ENCODE assay signal across 1 cellular context in genomic region chr15:78299302-78300102, GRCh38.
A peak's percentile ranks its signal among the peaks of the same experiment; 100 is the strongest.
TF ChIP-seq lines count a peak whose summit lies in the region.

Gene SKIC8, minus strand, starts transcription at chr15:78299609. Its CDS starts 3,923 bp downstream, at chr15:78295686.

TF ChIP-seq in HepG2, 621 proteins besides CTCF, POLR2A, EP300 and RAD21 (continued from another document and continues in another):
- no peak for TF ChIP-seq SRSF9 (IDR thresholded peaks at IDR 0.05; ENCODE audit: borderline replicate concordance, insufficient read depth, low read depth, low read length, poor library complexity, severe bottlenecking)
- peak; percentile 92 for TF ChIP-seq CREM (IDR thresholded peaks at IDR 0.05)
- peak; percentile 81 for TF ChIP-seq CREM (CRISPR knock-in tag; IDR thresholded peaks at IDR 0.05)
- TF ChIP-seq ZNF333 (CRISPR knock-in tag; IDR thresholded peaks at IDR 0.05; ENCODE audit: borderline replicate concordance) = no peak
- TF ChIP-seq CC2D1A (CRISPR knock-in tag; IDR thresholded peaks at IDR 0.05) = no peak
- TF ChIP-seq ZNF317 (CRISPR knock-in tag; IDR thresholded peaks at IDR 0.05) = no peak
- TF ChIP-seq TARDBP (CRISPR knock-in tag; IDR thresholded peaks at IDR 0.05) = peak; percentile 84
- TF ChIP-seq YEATS4 (CRISPR knock-in tag; IDR thresholded peaks at IDR 0.05; ENCODE audit: borderline replicate concordance) = peak; percentile 83
- TF ChIP-seq PHF8 (CRISPR knock-in tag; IDR thresholded peaks at IDR 0.05) = peak; percentile 98
- no peak for TF ChIP-seq MLLT10 (CRISPR knock-in tag; IDR thresholded peaks at IDR 0.05)
- peak; percentile 40; the same call in 1 of the 2 replicates for TF ChIP-seq MIER3 (CRISPR knock-in tag; IDR thresholded peaks at IDR 0.05; ENCODE audit: borderline replicate concordance)
- TF ChIP-seq ZNF276 (CRISPR knock-in tag; IDR thresholded peaks at IDR 0.05; ENCODE audit: low read depth) = no peak
- TF ChIP-seq ZBTB7B (CRISPR knock-in tag; IDR thresholded peaks at IDR 0.05) = peak; percentile 58; the same call in 1 of the 2 replicates
- no peak for TF ChIP-seq HMGA1 (CRISPR knock-in tag; conservative IDR thresholded peaks at IDR 0.05)
- TF ChIP-seq FIP1L1 (IDR thresholded peaks at IDR 0.05; ENCODE audit: borderline replicate concordance, insufficient read depth, low read depth, low read length) = no peak
- TF ChIP-seq THAP11 (CRISPR knock-in tag; IDR thresholded peaks at IDR 0.05) = peak; percentile 90
- no peak for TF ChIP-seq ZNF260 (CRISPR knock-in tag; IDR thresholded peaks at IDR 0.05; ENCODE audit: borderline replicate concordance, low read depth)
- peak; percentile 91 for TF ChIP-seq MAZ (IDR thresholded peaks at IDR 0.05; ENCODE audit: borderline replicate concordance, low read depth, low read length)
- peak; percentile 68; the same call in 1 of the 2 replicates for TF ChIP-seq MAZ (CRISPR knock-in tag; IDR thresholded peaks at IDR 0.05; ENCODE audit: low read depth)
- no peak for TF ChIP-seq DDIT3 (CRISPR knock-in tag; IDR thresholded peaks at IDR 0.05)
- peak; percentile 60; the same call in 1 of the 2 replicates for TF ChIP-seq NR0B2 (CRISPR knock-in tag; IDR thresholded peaks at IDR 0.05)
- TF ChIP-seq MAFK (conservative IDR thresholded peaks at IDR 0.05 in 1 of 2, IDR thresholded peaks at IDR 0.05 in 1 of 2; ENCODE audit: low read length in 2 of 2) = no peak
- TF ChIP-seq ZBTB26 (CRISPR knock-in tag; IDR thresholded peaks at IDR 0.05; ENCODE audit: borderline replicate concordance) = peak; percentile 62; the same call in 1 of the 2 replicates
- TF ChIP-seq SP5 (CRISPR knock-in tag; IDR thresholded peaks at IDR 0.05; ENCODE audit: borderline replicate concordance, low read depth) = peak; percentile 85
- 0 out of 2 replicates have a peak, but pooled peaks have one; percentile 10 for TF ChIP-seq ZNF644 (CRISPR knock-in tag; IDR thresholded peaks at IDR 0.05; ENCODE audit: low read depth)
- no peak for TF ChIP-seq BRCA1 (CRISPR knock-in tag; IDR thresholded peaks at IDR 0.05)
- peak; percentile 87; the same call in 1 of the 2 replicates for TF ChIP-seq MYC (CRISPR knock-in tag; IDR thresholded peaks at IDR 0.05; ENCODE audit: borderline replicate concordance)
- no peak for TF ChIP-seq ZNF678 (CRISPR knock-in tag; IDR thresholded peaks at IDR 0.05)
- TF ChIP-seq TMF1 (CRISPR knock-in tag; IDR thresholded peaks at IDR 0.05; ENCODE audit: low read depth) = 0 out of 2 replicates have a peak, but pooled peaks have one; percentile 40
- no peak for TF ChIP-seq ZNF234 (CRISPR knock-in tag; conservative IDR thresholded peaks at IDR 0.05)
- peak; percentile 93; the same call in 1 of the 2 replicates for TF ChIP-seq ZNF788 (CRISPR knock-in tag; IDR thresholded peaks at IDR 0.05; ENCODE audit: borderline replicate concordance)
- peak; percentile 80; the same call in 1 of the 2 replicates for TF ChIP-seq POGK (CRISPR knock-in tag; conservative IDR thresholded peaks at IDR 0.05)
- TF ChIP-seq ZNF354B (CRISPR knock-in tag; IDR thresholded peaks at IDR 0.05) = no peak
- 0 out of 2 replicates have a peak, but pooled peaks have one; percentile 67 for TF ChIP-seq ZNF761 (CRISPR knock-in tag; conservative IDR thresholded peaks at IDR 0.05)
- peak; percentile 94 for TF ChIP-seq ZBTB3 (CRISPR knock-in tag; IDR thresholded peaks at IDR 0.05; ENCODE audit: borderline replicate concordance, low read depth)
- TF ChIP-seq ZNF230 (CRISPR knock-in tag; IDR thresholded peaks at IDR 0.05) = peak; percentile 60; the same call in 1 of the 2 replicates
- TF ChIP-seq ETV5 (CRISPR knock-in tag; IDR thresholded peaks at IDR 0.05; ENCODE audit: borderline replicate concordance) = peak; percentile 76; the same call in 1 of the 2 replicates
- 0 out of 2 replicates have a peak, but pooled peaks have one; percentile 25 for TF ChIP-seq THAP7 (CRISPR knock-in tag; IDR thresholded peaks at IDR 0.05)
- TF ChIP-seq KMT2B (CRISPR knock-in tag; IDR thresholded peaks at IDR 0.05) = peak; percentile 89
- TF ChIP-seq ZNF790 (CRISPR knock-in tag; IDR thresholded peaks at IDR 0.05; ENCODE audit: borderline replicate concordance) = no peak
- TF ChIP-seq ZNF3 (CRISPR knock-in tag; IDR thresholded peaks at IDR 0.05) = 0 out of 2 replicates have a peak, but pooled peaks have one; percentile 59
- TF ChIP-seq ZFP90 (CRISPR knock-in tag; IDR thresholded peaks at IDR 0.05; ENCODE audit: borderline replicate concordance) = no peak; the same call in 1 of the 2 replicates
- peak; percentile 75 to 81 for TF ChIP-seq HMGXB4 (CRISPR knock-in tag; IDR thresholded peaks at IDR 0.05; ENCODE audit: borderline replicate concordance in 1 of 2, low read depth in 1 of 2)
- peak; percentile 68; the same call in 1 of the 2 replicates for TF ChIP-seq ZNF609 (CRISPR knock-in tag; IDR thresholded peaks at IDR 0.05; ENCODE audit: borderline replicate concordance)
- peak; percentile 42; the same call in 1 of the 2 replicates for TF ChIP-seq EHMT2 (IDR thresholded peaks at IDR 0.05; ENCODE audit: borderline replicate concordance, low read depth, low read length)
- peak; percentile 77 for TF ChIP-seq SALL1 (CRISPR knock-in tag; IDR thresholded peaks at IDR 0.05)
- peak; percentile 67; the same call in 1 of the 2 replicates for TF ChIP-seq NFKB2 (CRISPR knock-in tag; IDR thresholded peaks at IDR 0.05; ENCODE audit: borderline replicate concordance)
- no peak for TF ChIP-seq ATF4 (CRISPR knock-in tag; IDR thresholded peaks at IDR 0.05)
- TF ChIP-seq SOX6 (IDR thresholded peaks at IDR 0.05) = no peak
- TF ChIP-seq SOX6 (CRISPR knock-in tag; IDR thresholded peaks at IDR 0.05) = peak; percentile 24; the same call in 1 of the 2 replicates
- no peak for TF ChIP-seq HES4 (CRISPR knock-in tag; IDR thresholded peaks at IDR 0.05; ENCODE audit: borderline replicate concordance)
- TF ChIP-seq ZNF451 (CRISPR knock-in tag; IDR thresholded peaks at IDR 0.05) = no peak; the same call in 1 of the 2 replicates
- TF ChIP-seq PAWR (CRISPR knock-in tag; IDR thresholded peaks at IDR 0.05; ENCODE audit: borderline replicate concordance) = no peak
- TF ChIP-seq ZNF546 (CRISPR knock-in tag; conservative IDR thresholded peaks at IDR 0.05) = no peak
- peak; percentile 59; the same call in 1 of the 2 replicates for TF ChIP-seq HOXD1 (CRISPR knock-in tag; IDR thresholded peaks at IDR 0.05)
- TF ChIP-seq ZNF777 (CRISPR knock-in tag; IDR thresholded peaks at IDR 0.05) = peak; percentile 100
- no peak for TF ChIP-seq ZNF382 (CRISPR knock-in tag; IDR thresholded peaks at IDR 0.05; ENCODE audit: borderline replicate concordance)
- peak; percentile 64 for TF ChIP-seq NFYB (CRISPR knock-in tag; IDR thresholded peaks at IDR 0.05)
- no peak for TF ChIP-seq SMARCC2 (IDR thresholded peaks at IDR 0.05)
- TF ChIP-seq ZFP36L2 (CRISPR knock-in tag; IDR thresholded peaks at IDR 0.05) = no peak
